In the genomic region with DNA sequence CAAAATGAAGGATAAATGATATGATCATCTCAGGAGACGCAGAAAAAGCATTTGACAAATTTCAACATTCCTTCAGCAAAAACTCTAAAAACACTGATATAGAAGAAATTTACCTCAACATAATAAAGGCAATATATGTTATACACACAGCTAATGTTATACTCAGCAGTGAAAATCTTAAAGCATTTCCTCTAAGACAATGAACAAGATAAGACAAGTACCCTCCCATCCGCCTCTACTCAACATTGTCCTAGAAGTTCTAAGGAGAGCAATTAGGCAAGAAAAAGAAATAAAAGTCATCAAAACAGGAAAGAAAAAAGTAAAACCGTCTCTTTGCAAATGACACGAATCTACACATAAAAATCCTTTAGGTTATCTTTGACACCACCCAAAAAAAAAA, we compare ENCODE assay signal across 22 cellular contexts.
"Had no signal": no experiment of that assay in that cellular context is flagged by ENCODE, and none has a peak within 500 bp of the region (broad histone marks: within the 10 kb centered on the region; RNA-seq: fewer than 3 reads in every experiment).

No MANE protein-coding gene starts in this region.

- ATAC-seq: Panc1, PC-3, Right ventricle myocardium inferior, SK-N-SH treated with all-trans-retinoic acid at 6 μM for 48 hours had no signal

- H3K4me1 ChIP-seq: SJCRH30 had no signal

- H3K4me3 ChIP-seq: SJCRH30 had no signal

- H3K27ac ChIP-seq: RWPE1, SJCRH30 had no signal

- DNase-seq: KBM-7; MV-4-11; NCI-H1048; NCI-H1105; NCI-H1417; NCI-H1436 treated with DMSO at 0.1 percent for 48 hours; NCI-H1694 treated with DMSO at 0.1 percent for 48 hours; NCI-H1930; NCI-H2081; NCI-H2107; NCI-H2227 treated with DMSO at 0.1 percent for 48 hours; NCI-H524; NCI-H69; NCI-H774; NK-92 treated with Interleukin-12 subunit alpha and Interleukin-12 subunit beta, amount 100 ng/mL, for 24 hours; PC-3; SHP77 treated with DMSO at 0.1 percent for 48 hours; SJCRH30 had no signal

- H3K27me3 ChIP-seq: SJCRH30 had no signal

- H3K36me3 ChIP-seq: SJCRH30 had no signal
